In the genomic region with DNA sequence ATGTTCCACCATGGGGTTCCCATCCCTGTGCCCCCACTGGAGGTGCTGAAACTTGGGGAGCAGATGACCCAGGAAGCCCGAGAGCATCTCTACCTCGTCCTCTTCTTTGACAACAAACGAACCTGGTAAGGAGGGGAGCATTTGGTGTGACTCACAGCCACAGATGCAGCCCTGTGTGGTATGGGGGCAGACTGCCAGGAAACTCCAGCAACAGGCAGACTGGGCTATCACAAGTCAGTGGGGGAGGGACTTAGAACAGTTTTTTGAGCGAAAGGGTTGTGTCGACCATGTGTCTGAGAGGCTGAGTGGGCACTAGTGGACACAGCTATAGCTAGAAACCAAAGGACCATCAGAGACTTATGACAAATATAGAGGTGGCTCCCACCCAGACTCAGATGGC, we compare ENCODE assay signal across 15 cellular contexts. TPM values are rescaled to one million over a fixed set of nuclear protein-coding genes. Genes with fewer than 3 reads are reported as not detected.
A peak's percentile ranks its signal among the peaks of the same experiment; 100 is the strongest.
DNase-seq lines count a peak whose midpoint lies in the region; ATAC-seq and TF ChIP-seq lines count a peak whose summit lies in the region.
"Had no signal": no experiment of that assay in that cellular context is flagged by ENCODE, and none has a peak within 500 bp of the region (broad histone marks: within the 10 kb centered on the region; RNA-seq: fewer than 3 reads in every experiment).

No MANE protein-coding gene starts in this region.

- no peaks in the 10 kb centered on the region for H3K27me3 Mint-ChIP-seq in activated CD4-positive, alpha-beta T cell treated with anti-CD3 and anti-CD28 coated beads for 36 hours
- H3K27me3 Mint-ChIP-seq: T-helper 17 cell had no signal

- no peak overlapping the region for H3K27ac ChIP-seq in PC-3 (ENCODE audit: low read length)
- H3K27ac ChIP-seq in smooth muscle cell (ENCODE audit: low read depth), result peak overlapping the region; percentile 71
- H3K27ac ChIP-seq in body of pancreas, result no peak overlapping the region
- H3K27ac ChIP-seq: A549, cardiac muscle cell, esophagus squamous epithelium had no signal

- CTCF ChIA-PET in activated CD4-positive, alpha-beta T cell treated with anti-CD3 and anti-CD28 coated beads for 36 hours (lab: Charles Lee), result interaction anchor here (0.6 kb wide), 1 partner anchor 62 kb away, joined by 3 read pairs; no protein-coding TSS in a partner anchor
- CTCF ChIA-PET in PC-3 (lab: Charles Lee), result no interaction called here

- peaks cover 26% of the 10 kb centered on the region for H3K4me1 Mint-ChIP-seq in activated CD4-positive, alpha-beta T cell treated with anti-CD3 and anti-CD28 coated beads for 36 hours

- POLR2A ChIA-PET in activated CD4-positive, alpha-beta T cell treated with anti-CD3 and anti-CD28 coated beads for 36 hours (lab: Charles Lee), result no interaction called here
- POLR2A ChIA-PET in PC-3 (lab: Charles Lee; ENCODE audit: unreplicated experiment), result no interaction called here

- H3K79me2 ChIP-seq in PC-3 (ENCODE audit: low read length) (peaks cover 12% of the 10 kb centered on the region), smooth muscle cell (ENCODE audit: low read depth) (peaks cover 6% of the 10 kb centered on the region)

- H3K4me3 Mint-ChIP-seq in activated CD4-positive, alpha-beta T cell treated with anti-CD3 and anti-CD28 coated beads for 36 hours, result no peak overlapping the region
- H3K4me3 Mint-ChIP-seq: T-helper 17 cell had no signal

- peaks cover 67% of the 10 kb centered on the region for H3K36me3 Mint-ChIP-seq in activated CD4-positive, alpha-beta T cell treated with anti-CD3 and anti-CD28 coated beads for 36 hours (ENCODE audit: low read depth)

- H3K4me3 ChIP-seq in PC-3 (ENCODE audit: low read length), result no peak overlapping the region
- H3K4me3 ChIP-seq in smooth muscle cell, result no peak overlapping the region
- no peak overlapping the region for H3K4me3 ChIP-seq in body of pancreas
- H3K4me3 ChIP-seq: A549, cardiac muscle cell, esophagus squamous epithelium, K562 had no signal

- no peak for TF ChIP-seq POLR2A in body of pancreas (IDR thresholded peaks at IDR 0.05)

- H2AFZ ChIP-seq in PC-3 (ENCODE audit: low read length) (no peak overlapping the region), smooth muscle cell (ENCODE audit: low read depth) (no peak overlapping the region)

- H3K9me3 ChIP-seq in PC-3 (ENCODE audit: low read length) (no peaks in the 10 kb centered on the region), smooth muscle cell (replicated peaks; ENCODE audit: low read depth) (no peaks in the 10 kb centered on the region), body of pancreas (no peaks in the 10 kb centered on the region)
- H3K9me3 ChIP-seq: A549, esophagus squamous epithelium had no signal

- no peaks in the 10 kb centered on the region for H3K9me3 Mint-ChIP-seq in activated CD4-positive, alpha-beta T cell treated with anti-CD3 and anti-CD28 coated beads for 36 hours (ENCODE audit: low read depth)

- TF ChIP-seq CTCF in PC-3 (conservative IDR thresholded peaks at IDR 0.05; ENCODE audit: low read depth, low read length), result no peak
- TF ChIP-seq CTCF in smooth muscle cell (IDR thresholded peaks at IDR 0.05; ENCODE audit: borderline replicate concordance, insufficient read depth, poor library complexity, severe bottlenecking), result no peak
- no peak for TF ChIP-seq CTCF in body of pancreas (IDR thresholded peaks at IDR 0.05)

- peaks cover 22% of the 10 kb centered on the region for H3K4me1 ChIP-seq in PC-3 (ENCODE audit: insufficient read depth, low read length)
- H3K4me1 ChIP-seq in smooth muscle cell (ENCODE audit: low read depth), result peaks cover 10% of the 10 kb centered on the region
- H3K4me1 ChIP-seq in body of pancreas, result peaks cover 22% of the 10 kb centered on the region

- no peaks in the 10 kb centered on the region for H4K20me1 ChIP-seq in PC-3 (ENCODE audit: low read length)
- no peaks in the 10 kb centered on the region for H4K20me1 ChIP-seq in smooth muscle cell (ENCODE audit: low read depth)

- H3K27me3 ChIP-seq in PC-3 (ENCODE audit: low read length) (no peaks in the 10 kb centered on the region), smooth muscle cell (ENCODE audit: low read depth) (no peaks in the 10 kb centered on the region), body of pancreas (no peaks in the 10 kb centered on the region)
- H3K27me3 ChIP-seq: cardiac muscle cell, esophagus squamous epithelium had no signal

- no peak for ATAC-seq in activated CD4-positive, alpha-beta T cell treated with anti-CD3 and anti-CD28 coated beads for 36 hours
- no peak for ATAC-seq in PC-3
- no peak for ATAC-seq in body of pancreas
- ATAC-seq: A549, K562, T-helper 17 cell had no signal

- intact Hi-C loops in activated CD4-positive, alpha-beta T cell treated with anti-CD3 and anti-CD28 coated beads for 36 hours (cut with DNase I, micrococcal nuclease), result no loop called here
- intact Hi-C loops in PC-3 (cut with micrococcal nuclease), result no loop called here
- intact Hi-C loops in body of pancreas (cut with DNase I), result no loop called here

- H3F3A ChIP-seq in PC-3 (ENCODE audit: low read length, unreplicated experiment) (peaks cover 4% of the 10 kb centered on the region), smooth muscle cell (ENCODE audit: low read depth) (peaks cover 28% of the 10 kb centered on the region)

- H3K36me3 ChIP-seq in PC-3 (ENCODE audit: low read depth, low read length), result peaks cover 53% of the 10 kb centered on the region
- no peaks in the 10 kb centered on the region for H3K36me3 ChIP-seq in smooth muscle cell (ENCODE audit: low read depth)
- H3K36me3 ChIP-seq in body of pancreas (replicated peaks in 1 of 2; ENCODE audit: insufficient read depth in 1 of 2, low read depth in 2 of 2), result peaks cover 0 to 48% of the 10 kb centered on the region in 2 donors

- H3K9ac ChIP-seq in PC-3 (ENCODE audit: low read length) (no peak overlapping the region), smooth muscle cell (ENCODE audit: low read depth) (no peak overlapping the region)

- H3K9me2 ChIP-seq in PC-3 (replicated peaks; ENCODE audit: low read length), result no peaks in the 10 kb centered on the region

- BruUV-seq in PC-3 (replicated peaks; lab: Mats Ljungman, UMichigan), result no TSS peak

- WGBS in smooth muscle cell (ENCODE audit: low lambda C conversion rate), result 35% methylated on average over 5 of the region's 5 CpGs
- WGBS in body of pancreas, 2 donors, result 65 to 71% methylated on average over 3 to 5 of the region's 5 CpGs

- peak overlapping the region; percentile 55 for H3K27ac Mint-ChIP-seq in activated CD4-positive, alpha-beta T cell treated with anti-CD3 and anti-CD28 coated beads for 36 hours
- H3K27ac Mint-ChIP-seq: T-helper 17 cell had no signal

- no peak for DNase-seq in activated CD4-positive, alpha-beta T cell treated with anti-CD3 and anti-CD28 coated beads for 36 hours
- no peak for DNase-seq in activated CD4-positive, alpha-beta T cell treated with anti-CD3 and anti-CD28 coated beads for 4 hours
- DNase-seq in PC-3, result peak; percentile 45
- DNase-seq in dermis blood vessel endothelial cell, result peak; percentile 83
- no peak for DNase-seq in smooth muscle cell (lab: John Stamatoyannopoulos, UW; ENCODE audit: unreplicated experiment)
- no peak for DNase-seq in NCI-H2196 (lab: John Stamatoyannopoulos, UW; ENCODE audit: unreplicated experiment)
- DNase-seq in body of pancreas, result no peak
- DNase-seq in C1 segment of cervical spinal cord (lab: John Stamatoyannopoulos, UW), result no peak
- DNase-seq: esophagus squamous epithelium, NCI-H2081, T-helper 17 cell had no signal

- H3K4me2 ChIP-seq in PC-3 (ENCODE audit: low read length) (no peak overlapping the region), smooth muscle cell (peak overlapping the region; percentile 56)
- H3K4me2 ChIP-seq: A549 had no signal

RNA-seq across cellular contexts. Expression of a gene that starts 3.4 kb away (rescaled TPM):
- 10 to 100 TPM; 36.4 to 61.6 TPM for total RNA-seq in activated CD4-positive, alpha-beta T cell treated with anti-CD3 and anti-CD28 coated beads for 36 hours
- 38.7 and 47.3 TPM in 2 replicates for total RNA-seq in PC-3 (2014; rRNA removed)
- total RNA-seq in dermis blood vessel endothelial cell, result 15.5 and 16.6 TPM in 2 replicates
- 13.4 and 16.0 TPM in 2 replicates for total RNA-seq in smooth muscle cell
- polyA plus RNA-seq in smooth muscle cell, result 22.3 and 24.6 TPM in 2 replicates
- total RNA-seq in body of pancreas, result 10 to 100 TPM; 18.1 to 28.3 TPM

RNA-seq across cellular contexts. Expression of a gene that starts 14.8 kb away (rescaled TPM):
- total RNA-seq in activated CD4-positive, alpha-beta T cell treated with anti-CD3 and anti-CD28 coated beads for 36 hours, result 10 to 100 TPM; 23.3 to 25.9 TPM
- 27.0 and 29.8 TPM in 2 replicates for total RNA-seq in PC-3 (2014; rRNA removed)
- total RNA-seq in dermis blood vessel endothelial cell, result 24.8 and 29.3 TPM in 2 replicates
- 11.5 and 13.9 TPM in 2 replicates for total RNA-seq in smooth muscle cell
- polyA plus RNA-seq in smooth muscle cell, result 14.3 and 17.1 TPM in 2 replicates
- total RNA-seq in body of pancreas, result 10 to 100 TPM in 1 of 2 donors, 1 to 10 TPM in 1; 9.6 to 10.9 TPM

RNA-seq across cellular contexts. Expression of a gene that starts 23.4 kb away (rescaled TPM):
- 10 to 100 TPM; 48.4 to 53.1 TPM for total RNA-seq in activated CD4-positive, alpha-beta T cell treated with anti-CD3 and anti-CD28 coated beads for 36 hours
- total RNA-seq in PC-3 (2014; rRNA removed), result 36.6 and 53.2 TPM in 2 replicates
- total RNA-seq in dermis blood vessel endothelial cell, result 34.7 and 40.3 TPM in 2 replicates
- 3.9 and 6.4 TPM in 2 replicates for total RNA-seq in smooth muscle cell
- 6.3 and 10.9 TPM in 2 replicates for polyA plus RNA-seq in smooth muscle cell
- 10 to 100 TPM; 10.9 to 34.9 TPM for total RNA-seq in body of pancreas

RNA-seq across cellular contexts. Expression of a gene that starts 42.7 kb away (rescaled TPM):
- under 1 TPM; 0.14 to 0.30 TPM for total RNA-seq in activated CD4-positive, alpha-beta T cell treated with anti-CD3 and anti-CD28 coated beads for 36 hours
- total RNA-seq in PC-3 (2014; rRNA removed), result 0.07 TPM in 1 of 2 replicates, not detected in the other
- not detected in 2 replicates for total RNA-seq in dermis blood vessel endothelial cell
- total RNA-seq in smooth muscle cell, result not detected in 2 replicates
- 0.44 TPM in 1 of 2 replicates, not detected in the other for polyA plus RNA-seq in smooth muscle cell
- total RNA-seq in body of pancreas, result not detected
- total RNA-seq: cardiac muscle cell, esophagus squamous epithelium, T-helper 17 cell had no signal
- polyA plus RNA-seq: keratinocyte had no signal

RNA-seq across cellular contexts. Expression of a gene that starts 45.9 kb away (rescaled TPM):
- total RNA-seq in activated CD4-positive, alpha-beta T cell treated with anti-CD3 and anti-CD28 coated beads for 36 hours, result 10 to 100 TPM; 80.7 to 96.4 TPM
- total RNA-seq in PC-3 (2014; rRNA removed), result 85.4 and 85.9 TPM in 2 replicates
- total RNA-seq in dermis blood vessel endothelial cell, result 39.5 and 60.6 TPM in 2 replicates
- total RNA-seq in smooth muscle cell, result 50.9 and 51.8 TPM in 2 replicates
- polyA plus RNA-seq in smooth muscle cell, result 72.5 and 79.6 TPM in 2 replicates
- 10 to 100 TPM; 37.4 to 37.6 TPM for total RNA-seq in body of pancreas

Comparison
In these comparisons a context has a peak if more than half of its experiments do, and no peak if none do; other contexts are left out.
1. DNase-seq: peak in PC-3 (single experiment) and dermis blood vessel endothelial cell (single experiment); none in activated CD4-positive, alpha-beta T cell treated with anti-CD3 and anti-CD28 coated beads for 36 hours (single experiment), activated CD4-positive, alpha-beta T cell treated with anti-CD3 and anti-CD28 coated beads for 4 hours (0 of 2), smooth muscle cell (single experiment), NCI-H2196 (single experiment), body of pancreas (0 of 4) and C1 segment of cervical spinal cord (0 of 14).